27 cellular contexts compared by ENCODE assay signal in the genomic region with DNA sequence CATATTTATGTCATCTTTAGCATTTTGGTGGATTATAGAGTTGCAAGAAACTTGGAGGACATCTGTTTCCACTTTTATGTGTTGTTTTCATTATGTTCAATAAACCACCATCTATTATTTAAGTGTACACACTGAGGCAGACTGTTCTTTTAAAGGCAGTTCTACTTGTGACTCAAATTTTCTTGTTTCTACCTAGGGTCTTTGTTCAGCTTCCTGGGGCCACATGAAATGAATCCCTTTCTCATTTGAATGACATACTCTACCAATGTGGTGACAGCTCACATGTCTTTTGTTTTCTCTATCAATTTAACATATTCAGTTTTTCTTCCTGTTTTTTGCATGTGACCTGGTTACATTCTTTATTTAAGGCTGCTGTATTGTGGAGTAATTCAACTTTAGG. TPM values are rescaled to one million over a fixed set of nuclear protein-coding genes. Genes with fewer than 3 reads are reported as not detected.
A peak's percentile ranks its signal among the peaks of the same experiment; 100 is the strongest.
DNase-seq lines count a peak whose midpoint lies in the region; ATAC-seq, FAIRE-seq and TF ChIP-seq lines count a peak whose summit lies in the region.
"Had no signal": no experiment of that assay in that cellular context is flagged by ENCODE, and none has a peak within 500 bp of the region (broad histone marks: within the 10 kb centered on the region; RNA-seq: fewer than 3 reads in every experiment).

No MANE protein-coding gene starts in this region.

- no peak overlapping the region for H3K4me2 ChIP-seq in GM12878 (ENCODE audit: control insufficient read depth, insufficient read depth)
- H3K4me2 ChIP-seq: GM23338 had no signal

- no peaks in the 10 kb centered on the region for H3K36me3 ChIP-seq in GM12878 (ENCODE audit: control insufficient read depth in 2 of 2, insufficient read depth in 2 of 2, low read length in 1 of 2)
- H3K36me3 ChIP-seq: MG63, Peyer's patch had no signal

- no peaks in the 10 kb centered on the region for H3K4me1 ChIP-seq in GM12878 (ENCODE audit: control insufficient read depth, insufficient read depth, low read length)
- H3K4me1 ChIP-seq: Caco-2, Peyer's patch had no signal

- H2AFZ ChIP-seq in GM12878 (ENCODE audit: control insufficient read depth, low read depth, low read length) = no peak overlapping the region
- H2AFZ ChIP-seq: GM23338 had no signal

- H3K27ac Mint-ChIP-seq in activated naive CD4-positive, alpha-beta T cell treated with anti-CD3 and anti-CD28 coated beads, Interleukin-2, amount 50 U/mL, for 72 hours = no peak overlapping the region
- H3K27ac Mint-ChIP-seq in WTC11 = no peak overlapping the region
- H3K27ac Mint-ChIP-seq: CD4-positive, alpha-beta memory T cell; GM23338 had no signal

- H3K4me1 Mint-ChIP-seq in WTC11 = peaks cover 4% of the 10 kb centered on the region

- TF ChIP-seq CTCF in GM12878 (IDR thresholded peaks at IDR 0.05 in 2 of 3, conservative IDR thresholded peaks at IDR 0.05 in 1 of 3; ENCODE audit: control insufficient read depth in 2 of 3, extremely low read depth in 1 of 3, insufficient read depth in 1 of 3, low read depth in 3 of 3, low read length in 3 of 3) (no peak), WTC11 (IDR thresholded peaks at IDR 0.05) (no peak)

- H4K20me1 ChIP-seq in GM12878 (ENCODE audit: control insufficient read depth, insufficient read depth) = no peaks in the 10 kb centered on the region
- H4K20me1 ChIP-seq: BLaER1 treated with 17β-estradiol and CSF1 and Interleukin-3, amounts not matched to agents 10 nM and 100 nM had no signal

- peak; percentile 62 to 63 for ATAC-seq in activated CD4-positive, CD25-positive, alpha-beta regulatory T cell treated with anti-CD3 and anti-CD28 coated beads, Interleukin-2, amount 50 U/mL, for 24 hours
- peak; percentile 57 to 69 for ATAC-seq in activated naive CD4-positive, alpha-beta T cell treated with anti-CD3 and anti-CD28 coated beads, Interleukin-2, amount 50 U/mL, for 72 hours
- ATAC-seq in GM12878 (no peak), WTC11 (no peak), GM19452 (IDR thresholded peaks at IDR 0.05; ENCODE audit: unreplicated experiment) (no peak)
- ATAC-seq: GM23338, HepG2, K562 had no signal

- TF ChIP-seq EP300 in GM12878 (IDR thresholded peaks at IDR 0.05; ENCODE audit: borderline replicate concordance in 1 of 2, control insufficient read depth in 1 of 2, low read depth in 2 of 2, low read length in 2 of 2) = no peak

- intact Hi-C loops in GM12878 (cut with micrococcal nuclease; ENCODE audit: unreplicated experiment) = no loop called here

- H3K4me3 ChIP-seq in GM12878 = no peak overlapping the region
- H3K4me3 ChIP-seq: BLaER1 treated with 17β-estradiol and CSF1 and Interleukin-3, amounts not matched to agents 10 nM and 100 nM; GM23338; K562; MG63; Peyer's patch had no signal

- DNase-seq in activated CD4-positive, CD25-positive, alpha-beta regulatory T cell (lab: John Stamatoyannopoulos, UW) = no peak
- DNase-seq in activated naive CD4-positive, alpha-beta T cell treated with anti-CD3 and anti-CD28 coated beads, Interleukin-2, amount 50 U/mL, for 72 hours (ENCODE audit: low spot score in 2 of 2) = no peak
- DNase-seq in activated naive CD4-positive, alpha-beta T cell treated with Interleukin-2 at 50 U/mL for 16 hours = no peak
- DNase-seq in GM12878 (ENCODE audit: low read depth, low spot score) (no peak), WTC11 (ENCODE audit: low spot score) (no peak)
- DNase-seq: 8988T; Caco-2; CD4-positive, alpha-beta memory T cell; DMS 273 treated with DMSO at 0.1 percent for 48 hours; DND-41; HCEC 1CT; MG63; NCI-H1105 treated with DMSO at 0.1 percent for 48 hours; NCI-H2081; NCI-H2171; NCI-H345; NCI-H524; NCI-H774; NK-92 treated with Interleukin-12 subunit alpha and Interleukin-12 subunit beta, amount 100 ng/mL, for 24 hours; Peyer's patch had no signal

- H3K9ac ChIP-seq in GM12878 (ENCODE audit: control insufficient read depth, insufficient read depth, low read length) = no peak overlapping the region
- H3K9ac ChIP-seq: BLaER1 treated with 17β-estradiol and CSF1 and Interleukin-3, amounts not matched to agents 10 nM and 100 nM had no signal

- BruUV-seq in GM12878 (replicated peaks; lab: Mats Ljungman, UMichigan) = no TSS peak

- in situ Hi-C loops in GM12878 (cut with MboI) = no loop called here

- POLR2A ChIA-PET in GM12878 (lab: Charles Lee) = interaction anchor here (0.6 kb wide), 1 partner anchor 10 kb away, joined by 3 read pairs; no protein-coding TSS in a partner anchor
- POLR2A ChIA-PET in WTC11 (lab: Charles Lee) = no interaction called here

- H3K9me3 ChIP-seq in GM12878 (replicated peaks; ENCODE audit: control insufficient read depth, insufficient read depth, low read length) = no peaks in the 10 kb centered on the region
- H3K9me3 ChIP-seq: Caco-2, MG63, Peyer's patch had no signal

- peaks cover 13 to 72% of the 10 kb centered on the region in 2 donors for H3K36me3 Mint-ChIP-seq in activated naive CD4-positive, alpha-beta T cell treated with anti-CD3 and anti-CD28 coated beads, Interleukin-2, amount 50 U/mL, for 72 hours
- H3K36me3 Mint-ChIP-seq in WTC11 = no peaks in the 10 kb centered on the region

- SMC1A ChIA-PET in GM12878 (lab: Charles Lee; ENCODE audit: uncharacterized antibody, unreplicated experiment) = no interaction called here

- no peak for FAIRE-seq in GM12878 (lab: Jason Lieb, UNC)
- FAIRE-seq: HepG2, K562 had no signal

- H3K27ac ChIP-seq in GM12878 (ENCODE audit: control insufficient read depth, insufficient read depth) = no peak overlapping the region
- H3K27ac ChIP-seq: BLaER1 treated with 17β-estradiol and CSF1 and Interleukin-3, amounts not matched to agents 10 nM and 100 nM; HL-60; Peyer's patch had no signal

- H3K79me2 ChIP-seq in GM12878 (ENCODE audit: control insufficient read depth, insufficient read depth, low read length) = no peaks in the 10 kb centered on the region; the same call in 1 of the 2 replicates

- H3K4me3 Mint-ChIP-seq in WTC11 = no peak overlapping the region
- H3K4me3 Mint-ChIP-seq: CD4-positive, alpha-beta memory T cell; GM23338 had no signal

- H3K27me3 ChIP-seq in GM12878 (replicated peaks in 1 of 2; ENCODE audit: control insufficient read depth in 2 of 2, insufficient read depth in 2 of 2, low read length in 1 of 2) = no peaks in the 10 kb centered on the region
- H3K27me3 ChIP-seq: BLaER1 treated with 17β-estradiol and CSF1 and Interleukin-3, amounts not matched to agents 10 nM and 100 nM; MG63; Peyer's patch had no signal

- RAD21 ChIA-PET in GM12878 (lab: Charles Lee; ENCODE audit: unreplicated experiment) = no interaction called here

- H3K27me3 Mint-ChIP-seq in WTC11 (ENCODE audit: low read depth) = peaks cover 2% of the 10 kb centered on the region; the same call in 1 of the 2 replicates
- H3K27me3 Mint-ChIP-seq: CD4-positive, alpha-beta memory T cell had no signal

- TF ChIP-seq POLR2A in GM12878 (IDR thresholded peaks at IDR 0.05; ENCODE audit: low read depth, low read length) = no peak

- CTCF ChIA-PET in GM12878 (lab: Yijun Ruan, JAX) = interaction anchor here (0.8 kb wide), 1 partner anchor 17 kb away, joined by 3 read pairs; no protein-coding TSS in a partner anchor
- CTCF ChIA-PET in WTC11 (lab: Charles Lee) = no interaction called here

- peaks cover 3 to 13% of the 10 kb centered on the region in 2 donors for H3K9me3 Mint-ChIP-seq in activated naive CD4-positive, alpha-beta T cell treated with anti-CD3 and anti-CD28 coated beads, Interleukin-2, amount 50 U/mL, for 72 hours
- H3K9me3 Mint-ChIP-seq in WTC11 = no peaks in the 10 kb centered on the region
- H3K9me3 Mint-ChIP-seq: CD4-positive, alpha-beta memory T cell; GM23338 had no signal

- TF ChIP-seq RAD21 in GM12878 (IDR thresholded peaks at IDR 0.05; ENCODE audit: insufficient read depth, low read depth, low read length) = no peak

TF ChIP-seq in GM12878, 131 proteins besides CTCF, POLR2A, EP300 and RAD21 (continues in another document):
- TF ChIP-seq ZNF622 (IDR thresholded peaks at IDR 0.05) = no peak

TF ChIP-seq in WTC11, 78 proteins besides CTCF, POLR2A, EP300 and RAD21 (continues in another document):
- no peak for TF ChIP-seq JAZF1 (CRISPR knock-in tag; IDR thresholded peaks at IDR 0.05)
- TF ChIP-seq ZSCAN18 (CRISPR knock-in tag; IDR thresholded peaks at IDR 0.05) = no peak
- TF ChIP-seq ATF3 (CRISPR knock-in tag; conservative IDR thresholded peaks at IDR 0.05) = no peak
- no peak for TF ChIP-seq CBFB (CRISPR knock-in tag; IDR thresholded peaks at IDR 0.05; ENCODE audit: low read depth)

RNA-seq across cellular contexts. Expression of gene SLC16A7, which starts 7.9 kb away (rescaled TPM):
- total RNA-seq in activated naive CD4-positive, alpha-beta T cell treated with anti-CD3 and anti-CD28 coated beads, Interleukin-2, amount 50 U/mL, for 72 hours = 10 to 100 TPM; 29.2 to 41.8 TPM
- 27.9 and 41.1 TPM in 2 replicates for total RNA-seq in GM12878 (2013; cell fraction: nucleolus; rRNA removed)
- total RNA-seq in GM12878 (2014; rRNA removed) = 11.0 and 11.1 TPM in 2 replicates
- total RNA-seq in GM12878 (2014; rRNA removed; fragmentation: Illumina TruSeq; extraction: Trizol) = 11.9 and 12.9 TPM in 2 replicates
- 10.6 and 12.5 TPM in 2 replicates for total RNA-seq in GM12878 (2021)
- 1.4 TPM for polyA plus RNA-seq in GM12878 (2011; ENCODE audit: low read depth)
- polyA plus RNA-seq in GM12878 (2011; rRNA removed) = 10.7 and 15.6 TPM in 2 replicates
- 4.0 and 6.3 TPM in 2 replicates for polyA plus RNA-seq in GM12878 (2011; cell fraction: cytosol; rRNA removed)
- polyA plus RNA-seq in GM12878 (2011; cell fraction: nucleus; rRNA removed) = 8.6 TPM in 2 replicates
- 2.8 and 2.9 TPM in 2 replicates for polyA plus RNA-seq in GM12878 (2012)
- 5.1 and 6.5 TPM in 2 replicates for polyA plus RNA-seq in GM12878 (2014; fragmentation: Illumina TruSeq; extraction: Trizol)
- 1 to 10 TPM; 1.5 to 4.2 TPM for polyA plus RNA-seq in GM12878 (2014; fragmentation: Nextera tagmentation; extraction: Ambion mirVana)
- 4.7 and 5.3 TPM in 2 replicates for polyA plus RNA-seq in GM12878 (2014; rRNA removed)
- 1 to 10 TPM; 5.2 to 6.8 TPM for polyA plus RNA-seq in GM12878 (2016; fragmentation: Nextera tagmentation; extraction: Ambion mirVana)
- polyA minus RNA-seq in GM12878 (2011; rRNA and poly(A)+ RNA removed) = 27.7 and 35.1 TPM in 2 replicates
- polyA minus RNA-seq in GM12878 (2011; cell fraction: cytosol; rRNA and poly(A)+ RNA removed) = 9.2 and 12.3 TPM in 2 replicates
- polyA minus RNA-seq in GM12878 (2011; cell fraction: nucleus; rRNA and poly(A)+ RNA removed) = 36.3 and 47.2 TPM in 2 replicates
- total RNA-seq in WTC11 (2021) = 2.7 to 4.1 TPM (median 3.4 TPM) in 3 replicates
- polyA plus RNA-seq: K562 had no signal

Comparison
In these comparisons a context has a peak if more than half of its experiments do, and no peak if none do; other contexts are left out.
1. ATAC-seq: peak in activated CD4-positive, CD25-positive, alpha-beta regulatory T cell treated with anti-CD3 and anti-CD28 coated beads, Interleukin-2, amount 50 U/mL, for 24 hours (2 of 2) and activated naive CD4-positive, alpha-beta T cell treated with anti-CD3 and anti-CD28 coated beads, Interleukin-2, amount 50 U/mL, for 72 hours (2 of 2); none in GM12878 (single experiment), WTC11 (single experiment) and GM19452 (single experiment).